9 cellular contexts compared by ENCODE assay signal in the genomic region with DNA sequence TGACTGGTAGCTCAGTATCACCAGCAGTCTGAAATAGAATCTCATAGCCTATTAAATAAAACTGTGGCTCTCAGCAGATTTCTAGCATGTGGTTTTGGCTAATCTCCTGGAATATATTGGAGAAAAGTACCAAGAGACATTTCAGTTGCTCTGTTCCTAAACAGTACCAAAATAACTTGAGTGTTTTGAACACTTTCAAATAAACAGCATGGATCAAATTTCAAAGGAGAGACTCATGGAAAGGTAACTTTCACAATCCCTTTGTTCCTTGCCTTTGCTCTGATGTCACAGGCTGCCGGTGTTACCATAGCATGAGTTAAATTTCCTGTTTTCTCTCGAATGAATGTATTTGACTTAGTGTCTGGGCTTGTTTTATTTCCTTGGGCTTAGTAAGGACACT. TPM values are rescaled to one million over a fixed set of nuclear protein-coding genes. Genes with fewer than 3 reads are reported as not detected.
DNase-seq lines count a peak whose midpoint lies in the region; ATAC-seq, FAIRE-seq and TF ChIP-seq lines count a peak whose summit lies in the region.
"Had no signal": no experiment of that assay in that cellular context is flagged by ENCODE, and none has a peak within 500 bp of the region (broad histone marks: within the 10 kb centered on the region; RNA-seq: fewer than 3 reads in every experiment).

No MANE protein-coding gene starts in this region.

- H3K27me3 ChIP-seq in right atrium auricular region: no peaks in the 10 kb centered on the region

- peaks cover 0 to 17% of the 10 kb centered on the region in 2 donors for H3K4me1 ChIP-seq in right atrium auricular region
- H3K4me1 ChIP-seq in kidney (ENCODE audit: control insufficient read depth in 1 of 2, insufficient read depth in 1 of 2, low read depth in 1 of 2, low read length in 2 of 2): peaks cover 0 to 5% of the 10 kb centered on the region in 2 donors
- H3K4me1 ChIP-seq in urinary bladder (ENCODE audit: insufficient read depth): peaks cover 2% of the 10 kb centered on the region

- H3K27ac ChIP-seq in right atrium auricular region (peak overlapping the region; percentile 39 to 67), kidney (ENCODE audit: low read depth in 2 of 2, low read length in 2 of 2) (peak overlapping the region; percentile 12 to 68), urinary bladder (ENCODE audit: low read depth) (peak overlapping the region; percentile 51)

- no peaks in the 10 kb centered on the region for H3K9me3 ChIP-seq in right atrium auricular region
- H3K9me3 ChIP-seq in kidney (ENCODE audit: control insufficient read depth in 1 of 2, low read length in 2 of 2): no peaks in the 10 kb centered on the region

- TF ChIP-seq CTCF in right atrium auricular region (IDR thresholded peaks at IDR 0.05): no peak
- TF ChIP-seq CTCF in kidney (IDR thresholded peaks at IDR 0.05; ENCODE audit: borderline replicate concordance, extremely low read depth, insufficient read depth): no peak

- no peaks in the 10 kb centered on the region for H3K9me3 Mint-ChIP-seq in activated naive CD8-positive, alpha-beta T cell treated with anti-CD3 and anti-CD28 coated beads, Interleukin-2, amount 50 U/mL, for 24 hours

- H3K4me1 Mint-ChIP-seq in activated naive CD8-positive, alpha-beta T cell treated with anti-CD3 and anti-CD28 coated beads, Interleukin-2, amount 50 U/mL, for 24 hours: peaks cover 30% of the 10 kb centered on the region

- peak overlapping the region; percentile 15 for H3K4me3 Mint-ChIP-seq in activated naive CD8-positive, alpha-beta T cell treated with anti-CD3 and anti-CD28 coated beads, Interleukin-2, amount 50 U/mL, for 24 hours

- peaks cover 12% of the 10 kb centered on the region for H3K27me3 Mint-ChIP-seq in activated naive CD8-positive, alpha-beta T cell treated with anti-CD3 and anti-CD28 coated beads, Interleukin-2, amount 50 U/mL, for 24 hours

- H3K36me3 Mint-ChIP-seq in activated naive CD8-positive, alpha-beta T cell treated with anti-CD3 and anti-CD28 coated beads, Interleukin-2, amount 50 U/mL, for 24 hours (ENCODE audit: low read depth): no peaks in the 10 kb centered on the region

- intact Hi-C loops in left cardiac atrium (cut with DNase I) (no loop called here), kidney (cut with DNase I) (no loop called here)

- no peak for FAIRE-seq in kidney (lab: Jason Lieb, UNC)

- H3K4me3 ChIP-seq in right atrium auricular region: no peak overlapping the region
- H3K4me3 ChIP-seq in kidney (ENCODE audit: low read length in 2 of 2): peak overlapping the region in 1 of 2 donors; percentile 13
- H3K4me3 ChIP-seq in urinary bladder (ENCODE audit: low read depth, low read length): no peak overlapping the region

- peak overlapping the region; percentile 70 for H3K27ac Mint-ChIP-seq in activated naive CD8-positive, alpha-beta T cell treated with anti-CD3 and anti-CD28 coated beads, Interleukin-2, amount 50 U/mL, for 24 hours

- WGBS in urinary bladder: 25% methylated on average over 2 of the region's 2 CpGs

- DNase-seq in right atrium auricular region (ENCODE audit: low spot score) (no peak), left cardiac atrium (no peak), kidney (no peak), NCI-H226 (no peak), amygdala (lab: John Stamatoyannopoulos, UW) (no peak)
- no peak for DNase-seq in activated naive CD8-positive, alpha-beta T cell treated with anti-CD3 and anti-CD28 coated beads, Interleukin-2, amount 50 U/mL, for 24 hours
- DNase-seq: NCI-H1436 treated with DMSO at 0.1 percent for 48 hours had no signal

- peak overlapping the region in 1 of 2 donors; percentile 21 for H3K9ac ChIP-seq in kidney (ENCODE audit: low read length in 2 of 2)

- H3K36me3 ChIP-seq in right atrium auricular region (no peaks in the 10 kb centered on the region), kidney (ENCODE audit: control insufficient read depth in 1 of 2, insufficient read depth in 2 of 2, low read length in 2 of 2) (no peaks in the 10 kb centered on the region), urinary bladder (ENCODE audit: insufficient read depth) (no peaks in the 10 kb centered on the region)

- no peak for ATAC-seq in left cardiac atrium
- ATAC-seq in activated naive CD8-positive, alpha-beta T cell treated with anti-CD3 and anti-CD28 coated beads, Interleukin-2, amount 50 U/mL, for 24 hours: no peak
- no peak for ATAC-seq in HG03520 (IDR thresholded peaks at IDR 0.05; ENCODE audit: unreplicated experiment)

RNA-seq across cellular contexts. Expression of gene ARG2, which starts 3.4 kb away (rescaled TPM):
- under 1 TPM in 1 of 2 donors, not detected in 1; 0.59 TPM for total RNA-seq in right atrium auricular region
- total RNA-seq in left cardiac atrium: 1 to 10 TPM in 1 of 2 donors, under 1 TPM in 1; 0.38 to 1.2 TPM
- 19.2 TPM for total RNA-seq in kidney
- 77.0 TPM for polyA plus RNA-seq in kidney (ENCODE audit: insufficient read depth, low read depth, low replicate concordance)
- total RNA-seq in urinary bladder: 2.1 TPM
- polyA plus RNA-seq in urinary bladder: 4.7 TPM

RNA-seq across cellular contexts. Expression of gene PIGH, which starts 23.0 kb away (rescaled TPM):
- total RNA-seq in right atrium auricular region: 10 to 100 TPM; 13.8 to 15.3 TPM
- 10 to 100 TPM; 13.0 to 14.2 TPM for total RNA-seq in left cardiac atrium
- 31.7 TPM for total RNA-seq in kidney
- polyA plus RNA-seq in kidney (ENCODE audit: insufficient read depth, low read depth, low replicate concordance): 44.9 TPM
- total RNA-seq in urinary bladder: 26.3 TPM
- 26.0 TPM for polyA plus RNA-seq in urinary bladder

RNA-seq across cellular contexts. Expression of gene VTI1B, which starts 51.3 kb away (rescaled TPM):
- total RNA-seq in right atrium auricular region (10 to 100 TPM; 59.7 to 61.0 TPM), left cardiac atrium (100 to 1,000 TPM; 122 to 139 TPM), kidney (110 TPM), urinary bladder (39.2 TPM)
- polyA plus RNA-seq in kidney (ENCODE audit: insufficient read depth, low read depth, low replicate concordance) (211 TPM), urinary bladder (79.1 TPM)
